In the genomic region with DNA sequence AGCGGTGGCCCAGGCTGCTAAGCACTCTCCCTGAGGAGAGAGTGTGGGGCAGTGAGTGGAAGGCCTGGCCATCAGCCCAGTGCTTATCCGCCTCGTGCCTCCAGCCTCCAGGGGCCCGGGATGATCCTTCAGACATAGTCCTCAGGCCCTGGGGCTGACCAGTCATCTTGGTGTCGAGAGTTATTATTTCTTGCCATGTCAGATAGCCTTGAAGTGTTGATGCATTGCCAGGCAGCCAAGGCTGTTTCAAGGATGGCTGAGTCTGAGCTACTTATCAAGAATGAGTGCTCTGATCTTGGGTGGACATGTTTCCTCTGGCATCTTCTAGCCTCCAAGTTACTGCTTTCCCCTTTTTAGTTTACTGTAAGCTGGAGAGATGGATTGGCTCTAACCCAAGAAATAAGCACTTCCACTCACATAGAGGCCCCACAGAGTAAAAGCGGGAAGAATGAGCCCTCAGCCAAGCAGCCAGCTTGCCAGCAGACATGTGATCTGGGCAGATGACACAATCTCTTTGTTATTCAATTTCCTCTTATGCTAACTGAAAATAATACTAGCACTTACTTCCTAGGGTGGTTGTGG, we compare ENCODE assay signal across 8 cellular contexts.
DNase-seq lines count a peak whose midpoint lies in the region; ATAC-seq, FAIRE-seq and TF ChIP-seq lines count a peak whose summit lies in the region.

No MANE protein-coding gene starts in this region.

- H2AFZ ChIP-seq in fibroblast of lung (ENCODE audit: low read length) = peak overlapping the region; percentile 52

- no peak overlapping the region for H3K4me3 ChIP-seq in fibroblast of lung (replicated peaks in 1 of 4; ENCODE audit: control extremely low read depth in 1 of 4, insufficient read depth in 1 of 4, low read depth in 3 of 4, low read length in 4 of 4)
- H3K4me3 ChIP-seq in pancreas = no peak overlapping the region
- no peak overlapping the region for H3K4me3 ChIP-seq in endodermal cell (ENCODE audit: low read length)

- H4K20me1 ChIP-seq in fibroblast of lung (ENCODE audit: control insufficient read depth, extremely low read depth, insufficient read depth, low read length) = no peaks in the 10 kb centered on the region

- H3K27me3 Mint-ChIP-seq in activated CD4-positive, alpha-beta memory T cell treated with anti-CD3 and anti-CD28 coated beads for 36 hours = no peaks in the 10 kb centered on the region
- no peaks in the 10 kb centered on the region for H3K27me3 Mint-ChIP-seq in activated CD4-positive, alpha-beta memory T cell treated with anti-CD3 and anti-CD28 coated beads, Interleukin-2, amount 10 ng/mL, durations not matched to agents 7 days and 5 days
- peaks cover 1% of the 10 kb centered on the region for H3K27me3 Mint-ChIP-seq in endodermal cell (ENCODE audit: insufficient read depth)

- in situ Hi-C loops in GM13976 (cut with MboI; ENCODE audit: low sequenced_read_pairs, unreplicated experiment) = no loop called here

- peaks cover 11% of the 10 kb centered on the region for H3K9me3 Mint-ChIP-seq in activated CD4-positive, alpha-beta memory T cell treated with anti-CD3 and anti-CD28 coated beads for 36 hours
- H3K9me3 Mint-ChIP-seq in activated CD4-positive, alpha-beta memory T cell treated with anti-CD3 and anti-CD28 coated beads, Interleukin-2, amount 10 ng/mL, durations not matched to agents 7 days and 5 days = peaks cover 7% of the 10 kb centered on the region
- H3K9me3 Mint-ChIP-seq in endodermal cell = peaks cover 20% of the 10 kb centered on the region

- 43 to 51% methylated on average over 6 of the region's 6 CpGs for WGBS in pancreas, 2 donors
- WGBS in endodermal cell (ENCODE audit: insufficient coverage in 1 of 2, insufficient read length in 1 of 2), 2 experiments = 89 to 95% methylated on average over 3 to 6 of the region's 6 CpGs

- no peak overlapping the region for H3K4me3 Mint-ChIP-seq in activated CD4-positive, alpha-beta memory T cell treated with anti-CD3 and anti-CD28 coated beads for 36 hours
- H3K4me3 Mint-ChIP-seq in activated CD4-positive, alpha-beta memory T cell treated with anti-CD3 and anti-CD28 coated beads, Interleukin-2, amount 10 ng/mL, durations not matched to agents 7 days and 5 days = no peak overlapping the region
- no peak overlapping the region for H3K4me3 Mint-ChIP-seq in endodermal cell

- peaks cover 90% of the 10 kb centered on the region for H3K4me1 Mint-ChIP-seq in activated CD4-positive, alpha-beta memory T cell treated with anti-CD3 and anti-CD28 coated beads for 36 hours (ENCODE audit: low read depth)
- peaks cover 55% of the 10 kb centered on the region for H3K4me1 Mint-ChIP-seq in activated CD4-positive, alpha-beta memory T cell treated with anti-CD3 and anti-CD28 coated beads, Interleukin-2, amount 10 ng/mL, durations not matched to agents 7 days and 5 days
- peaks cover 11% of the 10 kb centered on the region for H3K4me1 Mint-ChIP-seq in endodermal cell

- peak overlapping the region; percentile 86 for H3K27ac ChIP-seq in fibroblast of lung (ENCODE audit: insufficient read depth, low read length)
- peak overlapping the region; percentile 4 to 77 (median 54) for H3K27ac ChIP-seq in pancreas
- H3K27ac ChIP-seq in endodermal cell (ENCODE audit: low read depth, low read length) = no peak overlapping the region

- H3K4me2 ChIP-seq in fibroblast of lung (ENCODE audit: extremely low read depth, insufficient read depth, low read length) = peak overlapping the region; percentile 72

- peak; percentile 48 for DNase-seq in activated CD4-positive, alpha-beta memory T cell treated with anti-CD3 and anti-CD28 coated beads for 36 hours
- DNase-seq in activated CD4-positive, alpha-beta memory T cell treated with anti-CD3 and anti-CD28 coated beads, Interleukin-2, amount 10 ng/mL, durations not matched to agents 7 days and 5 days = no peak
- DNase-seq in SIG-M5 (lab: John Stamatoyannopoulos, UW) = peak; percentile 13
- peak; percentile 96 to 98 for DNase-seq in fibroblast of lung (ENCODE audit: low read depth in 2 of 2)
- peak in 5 of 6 donors; percentile 32 to 74 (median 45) for DNase-seq in pancreas
- DNase-seq in GM13976 (ENCODE audit: low spot score) = no peak
- DNase-seq in endodermal cell = no peak
- no peak for DNase-seq in NCI-H526 (lab: John Stamatoyannopoulos, UW)

- ATAC-seq in pancreas = peak in 3 of 4 donors; percentile 42 to 55 (median 51)

- peaks cover 23% of the 10 kb centered on the region for H3K4me1 ChIP-seq in fibroblast of lung (ENCODE audit: control insufficient read depth, extremely low read depth, insufficient read depth, low read length)
- peaks cover 0 to 37% (median 12%) of the 10 kb centered on the region in 3 donors for H3K4me1 ChIP-seq in pancreas
- H3K4me1 ChIP-seq in endodermal cell (ENCODE audit: control insufficient read depth, insufficient read depth, low read length) = peaks cover 7% of the 10 kb centered on the region

- POLR2A ChIA-PET in activated CD4-positive, alpha-beta memory T cell treated with anti-CD3 and anti-CD28 coated beads for 36 hours (lab: Charles Lee) = interaction anchor here (1.0 to 3.5 kb wide), 3 partner anchors 74 to 139 kb away, joined by 3 to 25 read pairs (median 3); a partner anchor contains a TSS
- POLR2A ChIA-PET in activated CD4-positive, alpha-beta memory T cell treated with anti-CD3 and anti-CD28 coated beads, Interleukin-2, amount 10 ng/mL, durations not matched to agents 7 days and 5 days (lab: Charles Lee) = no interaction called here

- no peaks in the 10 kb centered on the region for H3K36me3 ChIP-seq in fibroblast of lung (ENCODE audit: control insufficient read depth, insufficient read depth, low read length)
- no peaks in the 10 kb centered on the region for H3K36me3 ChIP-seq in pancreas
- H3K36me3 ChIP-seq in endodermal cell (ENCODE audit: control insufficient read depth, insufficient read depth, low read length) = no peaks in the 10 kb centered on the region

- H3K9me3 ChIP-seq in fibroblast of lung (ENCODE audit: control insufficient read depth, insufficient read depth, low read depth, low read length) (no peaks in the 10 kb centered on the region), pancreas (no peaks in the 10 kb centered on the region), endodermal cell (ENCODE audit: control insufficient read depth, low read length) (peaks cover 30% of the 10 kb centered on the region)

- intact Hi-C loops in activated CD4-positive, alpha-beta memory T cell treated with anti-CD3 and anti-CD28 coated beads for 36 hours (cut with micrococcal nuclease) = loop anchor here (2.0 to 10.0 kb wide), 5 partner anchors 42 to 1406 kb away; a partner anchor contains a TSS
- intact Hi-C loops in pancreas (cut with DNase I) = no loop called here

- no peak for FAIRE-seq in pancreas (lab: Jason Lieb, UNC)

- CTCF ChIA-PET in activated CD4-positive, alpha-beta memory T cell treated with anti-CD3 and anti-CD28 coated beads for 36 hours (lab: Charles Lee) = interaction anchor here (0.7 to 2.3 kb wide), 3 partner anchors 42 to 315 kb away, joined by 3 to 7 read pairs (median 7); a partner anchor contains a TSS
- CTCF ChIA-PET in activated CD4-positive, alpha-beta memory T cell treated with anti-CD3 and anti-CD28 coated beads, Interleukin-2, amount 10 ng/mL, durations not matched to agents 7 days and 5 days (lab: Charles Lee) = no interaction called here

- H3K9ac ChIP-seq in fibroblast of lung (ENCODE audit: insufficient read depth, low read length) (peak overlapping the region; percentile 22), endodermal cell (ENCODE audit: extremely low read depth, low read length, poor library complexity, severe bottlenecking) (no peak overlapping the region)

- H3K27me3 ChIP-seq in fibroblast of lung (ENCODE audit: control insufficient read depth, insufficient read depth, low read length) = no peaks in the 10 kb centered on the region
- no peaks in the 10 kb centered on the region for H3K27me3 ChIP-seq in pancreas
- H3K27me3 ChIP-seq in endodermal cell (ENCODE audit: control insufficient read depth, insufficient read depth, low read length, poor library complexity, severe bottlenecking) = no peaks in the 10 kb centered on the region

- peaks cover 10% of the 10 kb centered on the region for H3K36me3 Mint-ChIP-seq in activated CD4-positive, alpha-beta memory T cell treated with anti-CD3 and anti-CD28 coated beads for 36 hours
- H3K36me3 Mint-ChIP-seq in activated CD4-positive, alpha-beta memory T cell treated with anti-CD3 and anti-CD28 coated beads, Interleukin-2, amount 10 ng/mL, durations not matched to agents 7 days and 5 days (ENCODE audit: low read depth) = peaks cover 4% of the 10 kb centered on the region
- H3K36me3 Mint-ChIP-seq in endodermal cell (ENCODE audit: low read depth) = no peaks in the 10 kb centered on the region

- TF ChIP-seq CTCF in fibroblast of lung (conservative IDR thresholded peaks at IDR 0.05 in 1 of 2, IDR thresholded peaks at IDR 0.05 in 1 of 2; ENCODE audit: low read depth in 1 of 2, low read length in 2 of 2) = no peak
- no peak for TF ChIP-seq CTCF in pancreas (IDR thresholded peaks at IDR 0.05)
- TF ChIP-seq CTCF in GM13976 (IDR thresholded peaks at IDR 0.05; ENCODE audit: borderline replicate concordance, control extremely low read depth, extremely low read depth, insufficient read depth, missing control alignments) = no peak
- TF ChIP-seq CTCF in endodermal cell (conservative IDR thresholded peaks at IDR 0.05) = no peak

- peak overlapping the region; percentile 83 for H3K27ac Mint-ChIP-seq in activated CD4-positive, alpha-beta memory T cell treated with anti-CD3 and anti-CD28 coated beads for 36 hours
- no peak overlapping the region for H3K27ac Mint-ChIP-seq in activated CD4-positive, alpha-beta memory T cell treated with anti-CD3 and anti-CD28 coated beads, Interleukin-2, amount 10 ng/mL, durations not matched to agents 7 days and 5 days
- no peak overlapping the region for H3K27ac Mint-ChIP-seq in endodermal cell

- H3K79me2 ChIP-seq in fibroblast of lung (ENCODE audit: control insufficient read depth, insufficient read depth, low read length) = no peaks in the 10 kb centered on the region

Comparison
In these comparisons a context has a peak if more than half of its experiments do, and no peak if none do; other contexts are left out.
1. DNase-seq: peak in activated CD4-positive, alpha-beta memory T cell treated with anti-CD3 and anti-CD28 coated beads for 36 hours (single experiment), SIG-M5 (single experiment), fibroblast of lung (2 of 2) and pancreas (5 of 6); none in activated CD4-positive, alpha-beta memory T cell treated with anti-CD3 and anti-CD28 coated beads, Interleukin-2, amount 10 ng/mL, durations not matched to agents 7 days and 5 days (single experiment), GM13976 (single experiment), endodermal cell (single experiment) and NCI-H526 (0 of 2).